ENCODE assay signal across 13 cellular contexts in genomic region chr3:179921500-179921899, GRCh38.
DNase-seq lines count a peak whose midpoint lies in the region; ATAC-seq, FAIRE-seq and TF ChIP-seq lines count a peak whose summit lies in the region.
"Had no signal": no experiment of that assay in that cellular context is flagged by ENCODE, and none has a peak within 500 bp of the region (broad histone marks: within the 10 kb centered on the region; RNA-seq: fewer than 3 reads in every experiment).

No MANE protein-coding gene starts in this region.

- TF ChIP-seq EP300 in upper lobe of left lung (IDR thresholded peaks at IDR 0.05) = no peak

- no peak for TF ChIP-seq POLR2A in upper lobe of left lung (IDR thresholded peaks at IDR 0.05)

- ATAC-seq in GM19025 (IDR thresholded peaks at IDR 0.05; ENCODE audit: low read depth, unreplicated experiment) (peak; percentile 87), HG02759 (IDR thresholded peaks at IDR 0.05; ENCODE audit: unreplicated experiment) (peak; percentile 98), HG03565 (IDR thresholded peaks at IDR 0.05; ENCODE audit: unreplicated experiment) (peak; percentile 99), upper lobe of left lung (ENCODE audit: low FRiP score in 2 of 2) (no peak)
- ATAC-seq: stimulated activated naive B cell treated with anti-CD40 and anti-IgM and Interleukin-4, amounts not matched to agents 10 μg/mL and 1 μg/mL and 100 μg/mL, for 72 hours had no signal

- H3K4me1 ChIP-seq in BE2C = peaks cover 6% of the 10 kb centered on the region
- H3K4me1 ChIP-seq in small intestine (ENCODE audit: control insufficient read depth in 2 of 2, insufficient read depth in 1 of 2, low read depth in 1 of 2, low read length in 1 of 2) = no peaks in the 10 kb centered on the region
- no peaks in the 10 kb centered on the region for H3K4me1 ChIP-seq in upper lobe of left lung
- H3K4me1 ChIP-seq: breast epithelium had no signal

- H3K27me3 ChIP-seq in BE2C = no peaks in the 10 kb centered on the region
- no peaks in the 10 kb centered on the region for H3K27me3 ChIP-seq in small intestine (ENCODE audit: control insufficient read depth in 2 of 2, insufficient read depth in 2 of 2, low read length in 2 of 2)
- H3K27me3 ChIP-seq in upper lobe of left lung = no peaks in the 10 kb centered on the region
- H3K27me3 ChIP-seq: breast epithelium had no signal

- H3K27ac ChIP-seq in small intestine (ENCODE audit: low read depth in 1 of 2, low read length in 1 of 2) = no peak overlapping the region
- H3K27ac ChIP-seq in upper lobe of left lung = no peak overlapping the region
- H3K27ac ChIP-seq: breast epithelium, skin epidermis had no signal

- no peak for FAIRE-seq in small intestine (lab: Jason Lieb, UNC)

- WGBS in small intestine, 3 donors = 58 to 72% (median 66%) methylated on average over 4 of the region's 4 CpGs
- 69 to 82% methylated on average over 4 of the region's 4 CpGs for WGBS in upper lobe of left lung, 2 donors

- TF ChIP-seq CTCF in BE2C (IDR thresholded peaks at IDR 0.05; ENCODE audit: low read depth, low read length) (no peak), upper lobe of left lung (IDR thresholded peaks at IDR 0.05) (no peak)

- no peak overlapping the region for H3K4me3 ChIP-seq in BE2C (ENCODE audit: low read depth, low read length)
- no peak overlapping the region for H3K4me3 ChIP-seq in small intestine (ENCODE audit: low read depth in 1 of 2, low read length in 2 of 2)
- H3K4me3 ChIP-seq in upper lobe of left lung = no peak overlapping the region
- H3K4me3 ChIP-seq: breast epithelium, skin epidermis had no signal

- H3K36me3 ChIP-seq in BE2C (no peaks in the 10 kb centered on the region), small intestine (ENCODE audit: control insufficient read depth in 2 of 2, insufficient read depth in 2 of 2, low read length in 2 of 2) (no peaks in the 10 kb centered on the region), upper lobe of left lung (no peaks in the 10 kb centered on the region)
- H3K36me3 ChIP-seq: breast epithelium had no signal

- H3K9me3 ChIP-seq in BE2C (no peaks in the 10 kb centered on the region), small intestine (ENCODE audit: control insufficient read depth, low read depth) (no peaks in the 10 kb centered on the region), upper lobe of left lung (no peaks in the 10 kb centered on the region)
- H3K9me3 ChIP-seq: breast epithelium had no signal

- DNase-seq in BE2C (peak; percentile 26), small intestine (no peak), 8988T (no peak), AG08395 (ENCODE audit: low spot score) (no peak), upper lobe of left lung (no peak)
- DNase-seq: mesendoderm; MM.1S; stimulated activated naive B cell treated with anti-CD40 and anti-IgM and Interleukin-4, amounts not matched to agents 10 μg/mL and 1 μg/mL and 100 μg/mL, for 72 hours had no signal

Comparison
In these comparisons a context has a peak if more than half of its experiments do, and no peak if none do; other contexts are left out.
1. ATAC-seq: peak in GM19025 (single experiment), HG02759 (single experiment) and HG03565 (single experiment); none in upper lobe of left lung (0 of 2).